Comparison of ENCODE assay signal across 8 cellular contexts in genomic region chr12:53675701-53676607, GRCh38. TPM values are rescaled to one million over a fixed set of nuclear protein-coding genes. Genes with fewer than 3 reads are reported as not detected.
DNase-seq lines count a peak whose midpoint lies in the region; ATAC-seq, FAIRE-seq and TF ChIP-seq lines count a peak whose summit lies in the region.

Gene ATP5MC2, minus strand, starts transcription at chr12:53676083. Its CDS starts 3,469 bp downstream, at chr12:53672614.

- H3K79me2 ChIP-seq in smooth muscle cell (ENCODE audit: low read depth), result peaks cover 21% of the 10 kb centered on the region

- peaks cover 6% of the 10 kb centered on the region for H3K36me3 ChIP-seq in bronchial epithelial cell (ENCODE audit: control insufficient read depth, insufficient read depth, low read length)
- H3K36me3 ChIP-seq in smooth muscle cell (ENCODE audit: low read depth), result no peaks in the 10 kb centered on the region

- peak within 1 kb of the TSS; percentile 73 for H3K9ac ChIP-seq in smooth muscle cell (ENCODE audit: low read depth)

- DNase-seq in AG09319 (ENCODE audit: extremely low read depth, low read depth) (peak; percentile 97), NCI-H2227 treated with DMSO at 0.1 percent for 48 hours (lab: John Stamatoyannopoulos, UW) (peak; percentile 96), bronchial epithelial cell (ENCODE audit: low read depth) (peak; percentile 98), iPS-NIHi11 (ENCODE audit: low spot score) (peak; percentile 97), smooth muscle cell (lab: John Stamatoyannopoulos, UW; ENCODE audit: unreplicated experiment) (peak; percentile 91)

- peaks cover 35% of the 10 kb centered on the region for H3K4me1 ChIP-seq in smooth muscle cell (ENCODE audit: low read depth)

- H4K20me1 ChIP-seq in smooth muscle cell (ENCODE audit: low read depth), result no peaks in the 10 kb centered on the region

- no peaks in the 10 kb centered on the region for H3K27me3 ChIP-seq in bronchial epithelial cell (ENCODE audit: control insufficient read depth, insufficient read depth, low read length)
- H3K27me3 ChIP-seq in smooth muscle cell (ENCODE audit: low read depth), result peaks cover 11% of the 10 kb centered on the region

- TF ChIP-seq CTCF in AG09319 (IDR thresholded peaks at IDR 0.05; ENCODE audit: low read depth, low read length) (peak; percentile 98), WI38 (IDR thresholded peaks at IDR 0.05; ENCODE audit: low read depth, low read length) (peak; percentile 97), bronchial epithelial cell (IDR thresholded peaks at IDR 0.05; ENCODE audit: insufficient read depth, low read length, severe bottlenecking) (peak; percentile 100), smooth muscle cell (IDR thresholded peaks at IDR 0.05; ENCODE audit: borderline replicate concordance, insufficient read depth, poor library complexity, severe bottlenecking) (peak; percentile 93)

- peak within 1 kb of the TSS; percentile 86 for H3K27ac ChIP-seq in smooth muscle cell (ENCODE audit: low read depth)

- FAIRE-seq in bronchial epithelial cell (lab: Jason Lieb, UNC), result no peak

- H3K4me3 ChIP-seq in WI38 (ENCODE audit: low read depth, low read length) (peak within 1 kb of the TSS; percentile 87), bronchial epithelial cell (ENCODE audit: low read depth, low read length) (peak within 1 kb of the TSS; percentile 74), smooth muscle cell (peak within 1 kb of the TSS; percentile 64)

- H2AFZ ChIP-seq in smooth muscle cell (ENCODE audit: low read depth), result peak within 1 kb of the TSS; percentile 97

- H3K9me3 ChIP-seq in smooth muscle cell (replicated peaks; ENCODE audit: low read depth), result no peaks in the 10 kb centered on the region

- 2% methylated on average over 61 of the region's 61 CpGs for WGBS in smooth muscle cell (ENCODE audit: low lambda C conversion rate)

- ATAC-seq in GM18909 (IDR thresholded peaks at IDR 0.05; ENCODE audit: poor library complexity, unreplicated experiment) (peak; percentile 96), HG03175 (IDR thresholded peaks at IDR 0.05; ENCODE audit: unreplicated experiment) (peak; percentile 96)

- H3K4me2 ChIP-seq in smooth muscle cell, result peak within 1 kb of the TSS; percentile 94

- H3F3A ChIP-seq in smooth muscle cell (ENCODE audit: low read depth), result peaks cover 11% of the 10 kb centered on the region

RNA-seq across cellular contexts. Expression of gene ATP5MC2, which starts in this region (rescaled TPM):
- total RNA-seq in bronchial epithelial cell, result 91.7 and 121 TPM in 2 replicates
- total RNA-seq in smooth muscle cell, result 238 and 261 TPM in 2 replicates
- polyA plus RNA-seq in smooth muscle cell, result 312 and 320 TPM in 2 replicates

Comparison
In these comparisons a context has a peak if more than half of its experiments do, and no peak if none do; other contexts are left out.
1. Peak in every context shown above with its lines: DNase-seq, ATAC-seq, H3K4me3 ChIP-seq and H3K27ac ChIP-seq.